Comparison of ENCODE assay signal across 28 cellular contexts in the genomic region with DNA sequence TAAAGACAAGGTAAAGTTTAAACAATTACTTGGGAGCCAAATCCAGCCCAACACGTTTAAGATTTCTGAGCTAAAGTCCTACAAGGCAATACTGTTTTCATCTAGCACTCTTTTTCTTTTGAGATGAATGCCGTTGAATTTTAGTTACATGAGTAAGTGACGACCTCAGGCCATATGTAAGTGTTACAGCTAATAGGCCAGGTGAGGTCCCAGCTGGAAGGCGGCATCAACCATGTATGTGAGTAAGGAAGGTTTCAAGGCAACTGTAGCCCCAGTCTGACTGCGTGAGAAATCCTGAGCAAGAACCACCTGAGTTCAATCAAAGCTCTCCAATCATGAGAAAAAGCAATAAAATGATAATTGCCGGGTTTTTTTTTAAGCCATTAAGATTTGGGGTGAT.
"Had no signal": no experiment of that assay in that cellular context is flagged by ENCODE, and none has a peak within 500 bp of the region (broad histone marks: within the 10 kb centered on the region; RNA-seq: fewer than 3 reads in every experiment).

No MANE protein-coding gene starts in this region.

- H3K27me3 ChIP-seq: ascending aorta, brain microvascular endothelial cell, breast epithelium had no signal

- H3K27ac ChIP-seq: ascending aorta, brain microvascular endothelial cell, breast epithelium, VCaP had no signal

- H3K4me3 ChIP-seq: ascending aorta, breast epithelium had no signal

- H3K36me3 ChIP-seq: ascending aorta, brain microvascular endothelial cell, breast epithelium had no signal

- H3K9me3 ChIP-seq: ascending aorta, breast epithelium had no signal

- ATAC-seq: activated CD8-positive, alpha-beta T cell treated with anti-CD3 and anti-CD28 coated beads for 36 hours; activated naive CD8-positive, alpha-beta T cell treated with anti-CD3 and anti-CD28 coated beads, Interleukin-2, amount 50 U/mL, for 24 hours had no signal

- H3K4me1 ChIP-seq: ascending aorta, breast epithelium had no signal

- DNase-seq: activated B cell treated with CpG ODN at 0.5 μM for 24 hours; activated CD4-positive, alpha-beta memory T cell treated with anti-CD3 and anti-CD28 coated beads for 36 hours; activated CD4-positive, alpha-beta T cell treated with anti-CD3 and anti-CD28 coated beads for 4 hours; activated CD4-positive, alpha-beta T cell treated with anti-CD3 and anti-CD28 coated beads, Interleukin-2, amount 10 ng/mL, durations not matched to agents 24 days and 14 days; activated CD4-positive, alpha-beta T cell treated with anti-CD3 and anti-CD28 coated beads, Interleukin-2, amount 50 U/mL, for 1 hour; activated CD4-positive, alpha-beta T cell treated with anti-CD3 and anti-CD28 coated beads, Interleukin-2, amount 50 U/mL, for 4 hours; activated CD4-positive, CD25-positive, alpha-beta regulatory T cell treated with anti-CD3 and anti-CD28 coated beads, Interleukin-2, amount 50 U/mL, for 72 hours; activated CD8-positive, alpha-beta memory T cell treated with anti-CD3 and anti-CD28 coated beads, Interleukin-2, amount 50 U/mL, for 4 hours; activated CD8-positive, alpha-beta T cell treated with anti-CD3 and anti-CD28 coated beads for 36 hours; activated effector memory CD4-positive, alpha-beta T cell treated with Interleukin-2 at 50 U/mL for 16 hours; activated gamma-delta T cell; activated naive CD4-positive, alpha-beta T cell treated with anti-CD3 and anti-CD28 coated beads, Interleukin-2, amount 10 ng/mL, durations not matched to agents 7 days and 5 days; activated naive CD4-positive, alpha-beta T cell treated with Interleukin-2 at 50 U/mL for 16 hours; activated naive CD8-positive, alpha-beta T cell treated with anti-CD3 and anti-CD28 coated beads, Interleukin-2, amount 10 ng/mL, durations not matched to agents 7 days and 5 days; activated naive CD8-positive, alpha-beta T cell treated with anti-CD3 and anti-CD28 coated beads, Interleukin-2, amount 50 U/mL, for 24 hours; activated T-cell treated with anti-CD3 and anti-CD28 coated beads, Interleukin-2, amount 50 U/mL, for 24 hours; activated T-cell treated with anti-CD3 and anti-CD28 coated beads, Interleukin-2, amount 50 U/mL, for 48 hours; amygdala; anterior cingulate cortex; brain microvascular endothelial cell; central memory CD4-positive, alpha-beta T cell; SW 1271; T-helper 1 cell; T-helper 2 cell; T-helper 9 cell had no signal
